In genomic region chr2:190513877-190514276, GRCh38 we compare ENCODE assay signal across 1 cellular context.
TF ChIP-seq lines count a peak whose summit lies in the region.

No MANE protein-coding gene starts in this region.

TF ChIP-seq in GM12878, 131 proteins besides CTCF, POLR2A, EP300 and RAD21:
- TF ChIP-seq REST (IDR thresholded peaks at IDR 0.05; ENCODE audit: low read depth, low read length) (no peak), ZNF24 (IDR thresholded peaks at IDR 0.05) (peak; percentile 59; the same call in 1 of the 2 replicates), WRNIP1 (IDR thresholded peaks at IDR 0.05; ENCODE audit: borderline replicate concordance, low read depth, low read length) (no peak), ZBTB11 (CRISPR knock-in tag; IDR thresholded peaks at IDR 0.05) (no peak), LARP7 (IDR thresholded peaks at IDR 0.05) (no peak), MEF2A (IDR thresholded peaks at IDR 0.05; ENCODE audit: insufficient read depth, low read depth, low read length) (0 out of 2 replicates have a peak, but pooled peaks have one; percentile 18), IRF3 (IDR thresholded peaks at IDR 0.05) (no peak), SMARCA5 (IDR thresholded peaks at IDR 0.05) (no peak), MLLT1 (IDR thresholded peaks at IDR 0.05) (no peak), SMAD5 (IDR thresholded peaks at IDR 0.05; ENCODE audit: low read depth) (no peak), RELB (IDR thresholded peaks at IDR 0.05; ENCODE audit: low read depth) (no peak), FOS (IDR thresholded peaks at IDR 0.05; ENCODE audit: borderline replicate concordance, extremely low read depth, insufficient read length) (no peak), JUNB (IDR thresholded peaks at IDR 0.05) (peak; percentile 57), RFX5 (IDR thresholded peaks at IDR 0.05; ENCODE audit: low read depth, low read length) (no peak), ZNF687 (IDR thresholded peaks at IDR 0.05) (no peak), YBX1 (IDR thresholded peaks at IDR 0.05) (no peak), HDAC2 (IDR thresholded peaks at IDR 0.05) (no peak), CEBPB (IDR thresholded peaks at IDR 0.05; ENCODE audit: borderline replicate concordance in 1 of 2, low read depth in 2 of 2, low read length in 2 of 2) (no peak), ESRRA (IDR thresholded peaks at IDR 0.05; ENCODE audit: low read length) (no peak), E2F4 (IDR thresholded peaks at IDR 0.05; ENCODE audit: low read depth, low read length) (no peak), RUNX3 (IDR thresholded peaks at IDR 0.05; ENCODE audit: low read length) (peak; percentile 19; the same call in 1 of the 2 replicates), NFXL1 (IDR thresholded peaks at IDR 0.05; ENCODE audit: borderline replicate concordance) (no peak), MTA2 (IDR thresholded peaks at IDR 0.05; ENCODE audit: low read depth) (peak; percentile 89), MEF2B (IDR thresholded peaks at IDR 0.05; ENCODE audit: partially characterized antibody, poor library complexity, severe bottlenecking) (peak; percentile 79), ATF7 (IDR thresholded peaks at IDR 0.05; ENCODE audit: low read depth) (peak; percentile 41; the same call in 1 of the 2 replicates)
